Comparison of ENCODE assay signal across 23 cellular contexts in genomic region chr20:32846852-32847251, GRCh38. TPM values are rescaled to one million over a fixed set of nuclear protein-coding genes. Genes with fewer than 3 reads are reported as not detected.
"Had no signal": no experiment of that assay in that cellular context is flagged by ENCODE, and none has a peak within 500 bp of the region (broad histone marks: within the 10 kb centered on the region; RNA-seq: fewer than 3 reads in every experiment).

No MANE protein-coding gene starts in this region.

- DNase-seq: activated CD4-positive, alpha-beta T cell treated with anti-CD3 and anti-CD28 coated beads, Interleukin-2, amount 50 U/mL, for 1 hour; activated CD8-positive, alpha-beta T cell treated with anti-CD3 and anti-CD28 coated beads, Interleukin-2, amount 10 ng/mL, durations not matched to agents 7 days and 5 days; activated gamma-delta T cell treated with Interleukin-2 at 50 U/mL for 16 hours; cerebellar nuclear complex; cortex of kidney; endodermal cell; head of caudate nucleus; hypothalamus; retina; spleen; stimulated activated CD4-positive, alpha-beta T cell treated with anti-CD3 and anti-CD28 coated beads, Interleukin-4, amount 100 ng/mL, for 24 hours; stomach; SW 1271 had no signal

- H3K9me3 Mint-ChIP-seq: activated naive CD4-positive, alpha-beta T cell treated with anti-CD3 and anti-CD28 coated beads, Interleukin-2, amount 50 U/mL, for 24 hours; activated T-helper 1 cell treated with anti-CD3 and anti-CD28 coated beads, Interleukin-12 subunit alpha, Interleukin-12 subunit beta, Interleukin-2, Interleukin-4 antibody, amounts not matched to agents 30 ng/mL and 10 ng/mL and 1 ng/mL, durations not matched to agents 14 hours and 24 hours and 36 hours; endodermal cell; memory B cell; neural progenitor cell had no signal

- H3K27ac ChIP-seq: gastroesophageal sphincter, neural progenitor cell, spleen, stomach, suprapubic skin, tibial nerve had no signal

- H3K27me3 ChIP-seq: gastroesophageal sphincter, neural progenitor cell, spleen, stomach, suprapubic skin, tibial nerve had no signal

- H3K9me3 ChIP-seq: gastroesophageal sphincter, spleen, stomach, suprapubic skin, tibial nerve had no signal

- H3K4me3 ChIP-seq: gastroesophageal sphincter, neural progenitor cell, spleen, stomach, suprapubic skin, tibial nerve had no signal

- ATAC-seq: activated CD4-positive, CD25-positive, alpha-beta regulatory T cell treated with anti-CD3 and anti-CD28 coated beads, Interleukin-2, amount 50 U/mL, for 24 hours; activated CD8-positive, alpha-beta T cell treated with anti-CD3 and anti-CD28 coated beads, Interleukin-2, amount 10 ng/mL, durations not matched to agents 7 days and 5 days; gastroesophageal sphincter had no signal

- H3K27me3 Mint-ChIP-seq: activated naive CD4-positive, alpha-beta T cell treated with anti-CD3 and anti-CD28 coated beads, Interleukin-2, amount 50 U/mL, for 24 hours; memory B cell; progenitor cell of endocrine pancreas had no signal

- H3K4me3 Mint-ChIP-seq: activated CD8-positive, alpha-beta T cell treated with anti-CD3 and anti-CD28 coated beads, Interleukin-2, amount 10 ng/mL, durations not matched to agents 7 days and 5 days; activated naive CD4-positive, alpha-beta T cell treated with anti-CD3 and anti-CD28 coated beads, Interleukin-2, amount 50 U/mL, for 24 hours; activated T-helper 1 cell treated with anti-CD3 and anti-CD28 coated beads, Interleukin-12 subunit alpha, Interleukin-12 subunit beta, Interleukin-2, Interleukin-4 antibody, amounts not matched to agents 30 ng/mL and 10 ng/mL and 1 ng/mL, durations not matched to agents 14 hours and 24 hours and 36 hours; endodermal cell; memory B cell; neural progenitor cell had no signal

- H3K4me1 ChIP-seq: neural progenitor cell, suprapubic skin, tibial nerve had no signal

- H3K27ac Mint-ChIP-seq: activated CD8-positive, alpha-beta T cell treated with anti-CD3 and anti-CD28 coated beads, Interleukin-2, amount 10 ng/mL, durations not matched to agents 7 days and 5 days; activated T-helper 1 cell treated with anti-CD3 and anti-CD28 coated beads, Interleukin-12 subunit alpha, Interleukin-12 subunit beta, Interleukin-2, Interleukin-4 antibody, amounts not matched to agents 30 ng/mL and 10 ng/mL and 1 ng/mL, durations not matched to agents 14 hours and 24 hours and 36 hours; memory B cell; neural progenitor cell; progenitor cell of endocrine pancreas had no signal

RNA-seq across cellular contexts. Expression of gene EFCAB8, which starts 11.9 kb away (rescaled TPM):
- total RNA-seq: lower leg skin had no signal
